Comparison of ENCODE assay signal across 16 cellular contexts in the genomic region with DNA sequence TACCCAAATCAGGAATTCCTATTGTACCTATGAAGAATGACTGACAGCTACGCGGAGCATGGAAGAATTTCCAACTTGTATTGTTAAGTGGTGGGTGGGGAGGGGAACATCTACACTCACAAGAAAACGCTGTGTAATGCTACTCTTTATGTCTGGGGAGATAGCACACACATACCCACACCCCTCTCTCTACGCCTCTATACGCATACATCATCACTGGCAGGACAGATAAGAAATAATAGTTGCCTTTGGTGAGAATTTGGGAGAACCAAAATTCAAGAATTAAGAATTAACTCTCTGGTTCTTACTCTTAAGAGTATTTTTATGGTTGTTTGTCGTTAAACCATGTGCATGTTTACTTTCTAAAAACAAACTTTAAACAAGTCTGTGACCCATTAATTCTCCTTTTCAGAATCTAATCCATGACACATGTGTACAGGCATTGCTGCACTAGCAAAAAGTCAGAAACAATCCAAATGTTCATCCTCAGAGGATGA.
"Had no signal": no experiment of that assay in that cellular context is flagged by ENCODE, and none has a peak within 500 bp of the region (broad histone marks: within the 10 kb centered on the region; RNA-seq: fewer than 3 reads in every experiment).

No MANE protein-coding gene starts in this region.

- H3K9me3 ChIP-seq: adrenal gland, ascending aorta, gastroesophageal sphincter, thyroid gland had no signal

- H3K27ac ChIP-seq: adrenal gland, ascending aorta, brain microvascular endothelial cell, gastroesophageal sphincter, thyroid gland, WERI-Rb-1 had no signal

- ATAC-seq: activated CD8-positive, alpha-beta memory T cell treated with anti-CD3 and anti-CD28 coated beads, Interleukin-2, amount 10 ng/mL, durations not matched to agents 7 days and 5 days; activated CD8-positive, alpha-beta T cell treated with anti-CD3 and anti-CD28 coated beads for 36 hours; gastroesophageal sphincter; left colon; stimulated activated naive CD8-positive, alpha-beta T cell treated with anti-CD3 and anti-CD28 coated beads, Interleukin-15, Interleukin-2, amounts not matched to agents 100 U/mL and 50 U/mL, for 24 hours had no signal

- DNase-seq: activated CD4-positive, alpha-beta T cell treated with anti-CD3 and anti-CD28 coated beads, Interleukin-2, amount 10 ng/mL, durations not matched to agents 7 days and 5 days; activated CD4-positive, CD25-positive, alpha-beta regulatory T cell treated with anti-CD3 and anti-CD28 coated beads, Interleukin-2, amount 50 U/mL, for 72 hours; activated CD8-positive, alpha-beta memory T cell treated with anti-CD3 and anti-CD28 coated beads, Interleukin-2, amount 10 ng/mL, durations not matched to agents 7 days and 5 days; activated CD8-positive, alpha-beta T cell treated with anti-CD3 and anti-CD28 coated beads for 36 hours; activated gamma-delta T cell treated with Interleukin-2 at 50 U/mL for 16 hours; adrenal gland; brain microvascular endothelial cell; effector memory CD4-positive, alpha-beta T cell; left colon; stimulated activated CD4-positive, alpha-beta T cell treated with anti-CD3 and anti-CD28 coated beads, Interleukin-4, amount 100 ng/mL, for 4 hours; stimulated activated naive CD8-positive, alpha-beta T cell treated with anti-CD3 and anti-CD28 coated beads, Interleukin-15, Interleukin-2, amounts not matched to agents 100 U/mL and 50 U/mL, for 24 hours; T1000; thyroid gland; WERI-Rb-1 had no signal

- H3K4me3 ChIP-seq: adrenal gland, ascending aorta, gastroesophageal sphincter, thyroid gland had no signal

- H3K27me3 ChIP-seq: adrenal gland, ascending aorta, brain microvascular endothelial cell, gastroesophageal sphincter, thyroid gland had no signal
